1 cellular context compared by ENCODE assay signal in genomic region chr13:110354715-110355473, GRCh38.
TF ChIP-seq lines count a peak whose summit lies in the region.

No MANE protein-coding gene starts in this region.

TF ChIP-seq in IMR-90, 13 proteins besides CTCF, POLR2A, EP300 and RAD21:
- no peak for TF ChIP-seq USF2 (IDR thresholded peaks at IDR 0.05; ENCODE audit: low read depth, low read length)
- TF ChIP-seq NFE2L2 (IDR thresholded peaks at IDR 0.05; ENCODE audit: low read depth, low read length): no peak
- TF ChIP-seq MXI1 (IDR thresholded peaks at IDR 0.05; ENCODE audit: borderline replicate concordance, low read depth, low read length): no peak
- TF ChIP-seq SMC3 (IDR thresholded peaks at IDR 0.05; ENCODE audit: low read depth, low read length): no peak
- no peak for TF ChIP-seq RFX5 (IDR thresholded peaks at IDR 0.05; ENCODE audit: low read depth, low read length)
- no peak for TF ChIP-seq MAZ (IDR thresholded peaks at IDR 0.05; ENCODE audit: borderline replicate concordance, low read depth, low read length)
- no peak for TF ChIP-seq BHLHE40 (IDR thresholded peaks at IDR 0.05; ENCODE audit: low read depth, low read length)
- no peak for TF ChIP-seq FOS (IDR thresholded peaks at IDR 0.05; ENCODE audit: low read depth, low read length)
- no peak for TF ChIP-seq MAFK (IDR thresholded peaks at IDR 0.05; ENCODE audit: low read depth, low read length)
